Comparison of ENCODE assay signal across 17 cellular contexts in the genomic region with DNA sequence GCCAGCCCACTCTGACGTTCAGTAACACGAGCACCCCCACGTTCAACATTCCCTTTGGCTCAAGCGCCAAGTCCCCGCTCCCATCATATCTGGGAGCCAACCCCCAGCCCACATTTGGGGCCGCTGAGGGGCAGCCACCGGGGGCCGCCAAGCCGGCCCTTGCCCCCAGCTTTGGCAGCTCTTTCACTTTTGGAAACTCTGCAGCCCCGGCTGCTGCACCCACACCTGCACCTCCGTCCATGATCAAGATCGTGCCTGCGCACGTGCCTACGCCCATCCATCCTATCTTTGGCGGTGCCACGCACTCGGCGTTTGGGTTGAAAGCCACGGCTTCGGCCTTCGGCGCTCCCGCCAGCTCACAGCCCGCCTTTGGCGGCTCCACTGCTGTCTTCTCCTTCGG. TPM values are rescaled to one million over a fixed set of nuclear protein-coding genes. Genes with fewer than 3 reads are reported as not detected.
"Had no signal": no experiment of that assay in that cellular context is flagged by ENCODE, and none has a peak within 500 bp of the region (broad histone marks: within the 10 kb centered on the region; RNA-seq: fewer than 3 reads in every experiment).

No MANE protein-coding gene starts in this region.

RNA-seq across cellular contexts. Expression of gene TRIM50, which starts 30.2 kb away (rescaled TPM):
- total RNA-seq: activated naive CD4-positive, alpha-beta T cell treated with anti-CD3 and anti-CD28 coated beads for 36 hours; activated naive CD8-positive, alpha-beta T cell treated with anti-CD3 and anti-CD28 coated beads for 36 hours; activated naive CD8-positive, alpha-beta T cell treated with anti-CD3 and anti-CD28 coated beads, Interleukin-2, amount 10 ng/mL, durations not matched to agents 7 days and 5 days; activated T-cell treated with anti-CD3 and anti-CD28 coated beads, Interleukin-2, amount 50 U/mL, for 4 hours; activated T-cell treated with anti-CD3 and anti-CD28 coated beads, Interleukin-2, amount 50 U/mL, for 72 hours; activated T-helper 1 cell treated with anti-CD3 and anti-CD28 coated beads, Interleukin-12 subunit alpha, Interleukin-12 subunit beta, Interleukin-2, Interleukin-4 antibody, amounts not matched to agents 30 ng/mL and 10 ng/mL and 1 ng/mL, durations not matched to agents 14 hours and 24 hours and 36 hours; activated T-helper 17 cell treated with anti-CD3 and anti-CD28 coated beads, Interleukin-2, amount 50 U/mL, for 72 hours; activated T-helper 2 cell treated with anti-CD3 and anti-CD28 coated beads, Interferon-gamma antibody, Interleukin-2, Interleukin-4, amounts not matched to agents 10 μg/mL and 5 μg/mL and 100 μg/mL, durations not matched to agents 14 hours and 24 hours and 36 hours; ascending aorta; astrocyte; bronchial epithelial cell; cardiac muscle cell; cardiac septum had no signal
- polyA plus RNA-seq: cardiac muscle cell had no signal

RNA-seq across cellular contexts. Expression of gene FKBP6, which starts 30.3 kb away (rescaled TPM):
- total RNA-seq: activated naive CD4-positive, alpha-beta T cell treated with anti-CD3 and anti-CD28 coated beads for 36 hours; activated naive CD4-positive, alpha-beta T cell treated with anti-CD3 and anti-CD28 coated beads, Interleukin-2, amount 50 U/mL, for 72 hours; activated naive CD8-positive, alpha-beta T cell treated with anti-CD3 and anti-CD28 coated beads for 36 hours; activated naive CD8-positive, alpha-beta T cell treated with anti-CD3 and anti-CD28 coated beads, Interleukin-2, amount 10 ng/mL, durations not matched to agents 7 days and 5 days; activated T-cell treated with anti-CD3 and anti-CD28 coated beads, Interleukin-2, amount 50 U/mL, for 4 hours; activated T-cell treated with anti-CD3 and anti-CD28 coated beads, Interleukin-2, amount 50 U/mL, for 72 hours; activated T-helper 1 cell treated with anti-CD3 and anti-CD28 coated beads, Interleukin-12 subunit alpha, Interleukin-12 subunit beta, Interleukin-2, Interleukin-4 antibody, amounts not matched to agents 30 ng/mL and 10 ng/mL and 1 ng/mL, durations not matched to agents 14 hours and 24 hours and 36 hours; activated T-helper 17 cell treated with anti-CD3 and anti-CD28 coated beads, Interleukin-2, amount 50 U/mL, for 72 hours; activated T-helper 2 cell treated with anti-CD3 and anti-CD28 coated beads, Interferon-gamma antibody, Interleukin-2, Interleukin-4, amounts not matched to agents 10 μg/mL and 5 μg/mL and 100 μg/mL, durations not matched to agents 14 hours and 24 hours and 36 hours; aorta; ascending aorta; astrocyte; body of pancreas; breast epithelium; bronchial epithelial cell; cardiac muscle cell; cardiac septum had no signal
- polyA plus RNA-seq: cardiac muscle cell had no signal
